8 cellular contexts compared by ENCODE assay signal in genomic region chr7:148884299-148885022, GRCh38. TPM values are rescaled to one million over a fixed set of nuclear protein-coding genes. Genes with fewer than 3 reads are reported as not detected.
A peak's percentile ranks its signal among the peaks of the same experiment; 100 is the strongest.
DNase-seq lines count a peak whose midpoint lies in the region; ATAC-seq and TF ChIP-seq lines count a peak whose summit lies in the region.

No MANE protein-coding gene starts in this region.

- no peaks in the 10 kb centered on the region for H3K9me2 ChIP-seq in PC-9 (ENCODE audit: insufficient read depth)

- ATAC-seq in GM21717 (IDR thresholded peaks at IDR 0.05; ENCODE audit: unreplicated experiment) (peak; percentile 91), naive B cell (ENCODE audit: low read depth in 2 of 2) (peak; percentile 82)
- peak; percentile 90 for ATAC-seq in activated T-cell treated with anti-CD3 and anti-CD28 coated beads, Interleukin-2, amount 50 U/mL, for 72 hours (replicated peaks in 1 of 2)

- TF ChIP-seq POLR2A in esophagus squamous epithelium (IDR thresholded peaks at IDR 0.05) = peak in 3 of 4 donors; percentile 80 to 93 (median 84)

- H3K79me2 ChIP-seq in PC-9 (ENCODE audit: low read depth) = peaks cover 43% of the 10 kb centered on the region

- POLR2A ChIA-PET in PC-9 (lab: Charles Lee; ENCODE audit: unreplicated experiment) = no interaction called here

- peaks cover 14% of the 10 kb centered on the region for H3K4me1 ChIP-seq in PC-9 (replicated peaks; ENCODE audit: insufficient read depth)
- peaks cover 5 to 25% (median 9%) of the 10 kb centered on the region in 3 donors for H3K4me1 ChIP-seq in esophagus squamous epithelium

- H3K27me3 Mint-ChIP-seq in activated T-cell treated with anti-CD3 and anti-CD28 coated beads, Interleukin-2, amount 50 U/mL, for 72 hours (ENCODE audit: low read depth) = no peaks in the 10 kb centered on the region
- H3K27me3 Mint-ChIP-seq in naive B cell = no peaks in the 10 kb centered on the region

- intact Hi-C loops in PC-9 (cut with micrococcal nuclease; ENCODE audit: unreplicated experiment) = loop anchor here (1.0 to 5.0 kb wide), 2 partner anchors 57 to 103 kb away; no protein-coding TSS in a partner anchor
- intact Hi-C loops in esophagus squamous epithelium (cut with DNase I) = no loop called here

- H3K4me3 ChIP-seq in PC-9 = peak overlapping the region; percentile 88
- peak overlapping the region; percentile 76 to 98 (median 86) for H3K4me3 ChIP-seq in esophagus squamous epithelium

- no peak; the same call in 1 of the 2 replicates for TF ChIP-seq RAD21 in Ishikawa (IDR thresholded peaks at IDR 0.05; ENCODE audit: low read depth)

- H4K20me1 ChIP-seq in PC-9 (ENCODE audit: insufficient read depth) = 0 out of 2 replicates have a peak, but pooled peaks cover 5% of the 10 kb centered on the region

- TF ChIP-seq EP300 in Ishikawa (IDR thresholded peaks at IDR 0.05; ENCODE audit: borderline replicate concordance) = peak; percentile 43; the same call in 1 of the 2 replicates

- no peaks in the 10 kb centered on the region for H3K36me3 ChIP-seq in PC-9 (ENCODE audit: low read depth)
- H3K36me3 ChIP-seq in esophagus squamous epithelium = no peaks in the 10 kb centered on the region

- peaks cover 41% of the 10 kb centered on the region for H3K4me1 Mint-ChIP-seq in activated T-cell treated with anti-CD3 and anti-CD28 coated beads, Interleukin-2, amount 50 U/mL, for 72 hours (ENCODE audit: low read depth)
- H3K4me1 Mint-ChIP-seq in naive B cell = peaks cover 0 to 10% (median 9%) of the 10 kb centered on the region in 3 donors

- H3F3A ChIP-seq in PC-9 (ENCODE audit: insufficient read depth, low read depth) = peaks cover 4% of the 10 kb centered on the region

- H2AFZ ChIP-seq in PC-9 = peak overlapping the region; percentile 85

- H3K27ac Mint-ChIP-seq in activated T-cell treated with anti-CD3 and anti-CD28 coated beads, Interleukin-2, amount 50 U/mL, for 72 hours = peak overlapping the region; percentile 93
- H3K27ac Mint-ChIP-seq in naive B cell = peak overlapping the region; percentile 93 to 98 (median 96)

- no peaks in the 10 kb centered on the region for H3K27me3 ChIP-seq in PC-9 (ENCODE audit: insufficient read depth, low read depth)
- no peaks in the 10 kb centered on the region for H3K27me3 ChIP-seq in esophagus squamous epithelium

- DNase-seq in DMS79 (lab: John Stamatoyannopoulos, UW) (peak; percentile 69), PC-9 (peak; percentile 75 to 96), esophagus squamous epithelium (lab: John Stamatoyannopoulos, UW) (peak; percentile 48), naive B cell (peak; percentile 97)
- DNase-seq in activated T-cell treated with anti-CD3 and anti-CD28 coated beads, Interleukin-2, amount 50 U/mL, for 72 hours = peak; percentile 95 to 97
- peak; percentile 89 to 93 for DNase-seq in stimulated activated CD8-positive, alpha-beta memory T cell treated with anti-CD3 and anti-CD28 coated beads, Interleukin-7, amount 100 ng/mL, for 48 hours (ENCODE audit: extremely low read depth in 1 of 2, low read depth in 1 of 2)

- H3K27ac ChIP-seq in PC-9 = peak overlapping the region; percentile 68
- H3K27ac ChIP-seq in esophagus squamous epithelium = peak overlapping the region; percentile 93 to 97 (median 96)

- TSS peak; percentile 60 for BruUV-seq in PC-9 (replicated peaks; lab: Mats Ljungman, UMichigan)

- peak overlapping the region; percentile 90 to 91 for H3K4me3 Mint-ChIP-seq in activated T-cell treated with anti-CD3 and anti-CD28 coated beads, Interleukin-2, amount 50 U/mL, for 72 hours
- peak overlapping the region; percentile 88 to 97 (median 92) for H3K4me3 Mint-ChIP-seq in naive B cell

- H3K9me3 Mint-ChIP-seq in activated T-cell treated with anti-CD3 and anti-CD28 coated beads, Interleukin-2, amount 50 U/mL, for 72 hours = peaks cover 0 to 2% of the 10 kb centered on the region in 2 donors
- no peaks in the 10 kb centered on the region for H3K9me3 Mint-ChIP-seq in naive B cell

- H3K4me2 ChIP-seq in PC-9 = peak overlapping the region; percentile 64

- 2 to 4% methylated on average over 5 to 13 of the region's 101 CpGs for WGBS in esophagus squamous epithelium, 2 donors

- TF ChIP-seq CTCF in PC-9 (conservative IDR thresholded peaks at IDR 0.05) (no peak), esophagus squamous epithelium (IDR thresholded peaks at IDR 0.05) (no peak)

- peaks cover 10 to 21% of the 10 kb centered on the region in 2 donors for H3K36me3 Mint-ChIP-seq in activated T-cell treated with anti-CD3 and anti-CD28 coated beads, Interleukin-2, amount 50 U/mL, for 72 hours (ENCODE audit: insufficient read depth in 2 of 2)
- H3K36me3 Mint-ChIP-seq in naive B cell = no peaks in the 10 kb centered on the region

- H3K9me3 ChIP-seq in PC-9 (ENCODE audit: insufficient read depth, low read depth) = no peaks in the 10 kb centered on the region
- no peaks in the 10 kb centered on the region for H3K9me3 ChIP-seq in esophagus squamous epithelium

- CTCF ChIA-PET in PC-9 (lab: Charles Lee) = no interaction called here

TF ChIP-seq in Ishikawa, 13 proteins besides CTCF, POLR2A, EP300 and RAD21:
- TF ChIP-seq REST (IDR thresholded peaks at IDR 0.05; ENCODE audit: low read depth) = no peak
- TF ChIP-seq MAX (IDR thresholded peaks at IDR 0.05) = peak; percentile 92
- TF ChIP-seq TAF1 (IDR thresholded peaks at IDR 0.05; ENCODE audit: low read depth) = peak; percentile 52
- TF ChIP-seq TCF12 (IDR thresholded peaks at IDR 0.05; ENCODE audit: low read depth) = peak; percentile 40
- TF ChIP-seq TEAD4 (IDR thresholded peaks at IDR 0.05) = peak; percentile 19; the same call in 1 of the 2 replicates
- peak; percentile 75 for TF ChIP-seq EGR1 (IDR thresholded peaks at IDR 0.05)
- TF ChIP-seq NFIC (IDR thresholded peaks at IDR 0.05) = peak; percentile 27; the same call in 1 of the 2 replicates
- peak; percentile 80; the same call in 1 of the 2 replicates for TF ChIP-seq FOXM1 (IDR thresholded peaks at IDR 0.05; ENCODE audit: borderline replicate concordance, low read depth)
- TF ChIP-seq YY1 (IDR thresholded peaks at IDR 0.05; ENCODE audit: low read depth) = peak; percentile 20; the same call in 1 of the 2 replicates
- TF ChIP-seq CREB1 (IDR thresholded peaks at IDR 0.05; ENCODE audit: low read depth) = no peak

RNA-seq across cellular contexts. Expression of gene EZH2, which starts 0.4 kb away (rescaled TPM):
- total RNA-seq in PC-9 (2021) (32.6 and 48.6 TPM in 2 replicates), esophagus squamous epithelium (10 to 100 TPM in 3 of 4 donors, 1 to 10 TPM in 1; 6.2 to 22.3 (median 12.7) TPM)
- total RNA-seq in activated T-cell treated with anti-CD3 and anti-CD28 coated beads, Interleukin-2, amount 50 U/mL, for 72 hours = 100 to 1,000 TPM in 1 of 2 donors, 10 to 100 TPM in 1; 95.9 to 117 TPM
- 1 to 10 TPM; 1.6 to 4.2 (median 3.0) TPM for polyA plus RNA-seq in naive B cell (ENCODE audit: low read depth in 6 of 6)

Comparison
In these comparisons a context has a peak if more than half of its experiments do, and no peak if none do; other contexts are left out.
1. Peak in every context shown above with its lines: DNase-seq, ATAC-seq, H3K4me3 ChIP-seq and H3K27ac ChIP-seq.